Comparison of ENCODE assay signal across 20 cellular contexts in genomic region chr20:48801197-48801596, GRCh38. TPM values are rescaled to one million over a fixed set of nuclear protein-coding genes. Genes with fewer than 3 reads are reported as not detected.
DNase-seq lines count a peak whose midpoint lies in the region; ATAC-seq and TF ChIP-seq lines count a peak whose summit lies in the region.
"Had no signal": no experiment of that assay in that cellular context is flagged by ENCODE, and none has a peak within 500 bp of the region (broad histone marks: within the 10 kb centered on the region; RNA-seq: fewer than 3 reads in every experiment).

No MANE protein-coding gene starts in this region.

- H3K36me3 ChIP-seq in SK-N-MC (ENCODE audit: insufficient read depth, low read length), result peaks cover 1% of the 10 kb centered on the region
- H3K36me3 ChIP-seq: MG63, Peyer's patch had no signal

- H3K4me1 Mint-ChIP-seq in activated T-cell treated with anti-CD3 and anti-CD28 coated beads, Interleukin-2, amount 50 U/mL, for 24 hours (ENCODE audit: low read depth), result peaks cover 71% of the 10 kb centered on the region
- H3K4me1 Mint-ChIP-seq in endothelial cell (ENCODE audit: unreplicated experiment), result peaks cover 67% of the 10 kb centered on the region
- peaks cover 88% of the 10 kb centered on the region for H3K4me1 Mint-ChIP-seq in stimulated activated effector memory CD8-positive, alpha-beta T cell treated with anti-CD3 and anti-CD28 coated beads, Interleukin-12 subunit alpha, Interleukin-12 subunit beta, amount 100 ng/mL, for 72 hours

- H3K27me3 Mint-ChIP-seq in activated T-cell treated with anti-CD3 and anti-CD28 coated beads, Interleukin-2, amount 50 U/mL, for 24 hours, result no peaks in the 10 kb centered on the region
- peaks cover 15% of the 10 kb centered on the region for H3K27me3 Mint-ChIP-seq in endothelial cell (ENCODE audit: unreplicated experiment)

- 0 out of 2 replicates have a peak overlapping the region, but pooled peaks have one; percentile 3 for H3K27ac ChIP-seq in SK-N-MC
- H3K27ac ChIP-seq: GM23248, Peyer's patch had no signal

- no peak overlapping the region for H3K4me3 Mint-ChIP-seq in activated T-cell treated with anti-CD3 and anti-CD28 coated beads, Interleukin-2, amount 50 U/mL, for 24 hours
- H3K4me3 Mint-ChIP-seq in endothelial cell (ENCODE audit: unreplicated experiment), result peak overlapping the region; percentile 60
- H3K4me3 Mint-ChIP-seq in stimulated activated effector memory CD8-positive, alpha-beta T cell treated with anti-CD3 and anti-CD28 coated beads, Interleukin-12 subunit alpha, Interleukin-12 subunit beta, amount 100 ng/mL, for 72 hours, result peak overlapping the region; percentile 7

- ATAC-seq in stimulated activated effector memory CD8-positive, alpha-beta T cell treated with anti-CD3 and anti-CD28 coated beads, Interleukin-12 subunit alpha, Interleukin-12 subunit beta, amount 100 ng/mL, for 72 hours, result peak; percentile 60
- ATAC-seq in GM19455 (IDR thresholded peaks at IDR 0.05; ENCODE audit: unreplicated experiment), result no peak

- no peak overlapping the region for H3K9ac ChIP-seq in SK-N-MC (ENCODE audit: insufficient read length)
- H3K9ac ChIP-seq: GM23248 had no signal

- no peaks in the 10 kb centered on the region for H3K9me3 ChIP-seq in SK-N-MC (ENCODE audit: low read depth, low read length)
- H3K9me3 ChIP-seq: MG63, Peyer's patch had no signal

- DNase-seq in activated T-cell treated with anti-CD3 and anti-CD28 coated beads, Interleukin-2, amount 50 U/mL, for 24 hours, result no peak
- no peak for DNase-seq in activated T-cell treated with anti-CD3 and anti-CD28 coated beads, Interleukin-2, amount 50 U/mL, for 48 hours
- DNase-seq in SK-N-MC (ENCODE audit: low read depth, low spot score), result no peak
- no peak for DNase-seq in endothelial cell (ENCODE audit: low spot score)
- DNase-seq in stimulated activated effector memory CD8-positive, alpha-beta T cell treated with anti-CD3 and anti-CD28 coated beads, Interleukin-12 subunit alpha, Interleukin-12 subunit beta, amount 100 ng/mL, for 72 hours (ENCODE audit: low spot score in 2 of 2), result no peak
- no peak for DNase-seq in amygdala (lab: John Stamatoyannopoulos, UW)
- no peak for DNase-seq in kidney glomerular epithelial cell (lab: John Stamatoyannopoulos, UW)
- DNase-seq: 8988T, C1 segment of cervical spinal cord, DND-41, GDM1, GM23248, KG1, MG63, NCI-H1105, NCI-H187 treated with DMSO at 0.1 percent for 48 hours, NCI-H774, SHP77 had no signal

- peaks cover 14% of the 10 kb centered on the region for H3K36me3 Mint-ChIP-seq in activated T-cell treated with anti-CD3 and anti-CD28 coated beads, Interleukin-2, amount 50 U/mL, for 24 hours (ENCODE audit: low read depth)
- peaks cover 32% of the 10 kb centered on the region for H3K36me3 Mint-ChIP-seq in endothelial cell (ENCODE audit: low read depth, unreplicated experiment)
- H3K36me3 Mint-ChIP-seq in stimulated activated effector memory CD8-positive, alpha-beta T cell treated with anti-CD3 and anti-CD28 coated beads, Interleukin-12 subunit alpha, Interleukin-12 subunit beta, amount 100 ng/mL, for 72 hours, result peaks cover 11% of the 10 kb centered on the region

- H3K9me3 Mint-ChIP-seq in activated T-cell treated with anti-CD3 and anti-CD28 coated beads, Interleukin-2, amount 50 U/mL, for 24 hours, result no peaks in the 10 kb centered on the region
- no peaks in the 10 kb centered on the region for H3K9me3 Mint-ChIP-seq in endothelial cell (ENCODE audit: unreplicated experiment)
- no peaks in the 10 kb centered on the region for H3K9me3 Mint-ChIP-seq in stimulated activated effector memory CD8-positive, alpha-beta T cell treated with anti-CD3 and anti-CD28 coated beads, Interleukin-12 subunit alpha, Interleukin-12 subunit beta, amount 100 ng/mL, for 72 hours

- TF ChIP-seq CTCF in endothelial cell (IDR thresholded peaks at IDR 0.05; ENCODE audit: unreplicated experiment), result no peak

- no peak overlapping the region for H3K4me3 ChIP-seq in SK-N-MC
- H3K4me3 ChIP-seq: GM23248, MG63, Peyer's patch had no signal

- H3K27ac Mint-ChIP-seq in activated T-cell treated with anti-CD3 and anti-CD28 coated beads, Interleukin-2, amount 50 U/mL, for 24 hours, result peak overlapping the region; percentile 69
- no peak overlapping the region for H3K27ac Mint-ChIP-seq in endothelial cell (ENCODE audit: unreplicated experiment)
- H3K27ac Mint-ChIP-seq in stimulated activated effector memory CD8-positive, alpha-beta T cell treated with anti-CD3 and anti-CD28 coated beads, Interleukin-12 subunit alpha, Interleukin-12 subunit beta, amount 100 ng/mL, for 72 hours, result peak overlapping the region; percentile 79

RNA-seq across cellular contexts. Expression of gene PREX1, which starts 26.6 kb away (rescaled TPM):
- total RNA-seq in endothelial cell (ENCODE audit: unreplicated experiment), result 248 TPM
